Comparison of ENCODE assay signal across 23 cellular contexts in genomic region chr16:30357715-30358576, GRCh38. TPM values are rescaled to one million over a fixed set of nuclear protein-coding genes. Genes with fewer than 3 reads are reported as not detected.
A peak's percentile ranks its signal among the peaks of the same experiment; 100 is the strongest.
DNase-seq lines count a peak whose midpoint lies in the region; ATAC-seq, FAIRE-seq and TF ChIP-seq lines count a peak whose summit lies in the region.
"Had no signal": no experiment of that assay in that cellular context is flagged by ENCODE, and none has a peak within 500 bp of the region (broad histone marks: within the 10 kb centered on the region; RNA-seq: fewer than 3 reads in every experiment).

No MANE protein-coding gene starts in this region.

- POLR2A ChIA-PET in RWPE1 (lab: Yijun Ruan, JAX; ENCODE audit: low non-redundant PET) = no interaction called here

- peaks cover 10 to 25% of the 10 kb centered on the region in 2 donors for H3K4me1 ChIP-seq in kidney (ENCODE audit: control insufficient read depth in 1 of 2, insufficient read depth in 1 of 2, low read depth in 1 of 2, low read length in 2 of 2)

- DNase-seq in left ventricle myocardium superior = peak; percentile 28
- DNase-seq in left cardiac atrium = no peak
- DNase-seq in RWPE1 (ENCODE audit: low spot score) = no peak
- peak; percentile 67 for DNase-seq in kidney
- DNase-seq in type B pancreatic cell (ENCODE audit: extremely low spot score, unreplicated experiment) = no peak
- no peak for DNase-seq in SIG-M5 treated with dmso at 0.1 percent for 504 hours (lab: John Stamatoyannopoulos, UW; ENCODE audit: unreplicated experiment)
- DNase-seq: colonic mucosa; COR-L47; NCI-H1105 treated with DMSO at 0.1 percent for 48 hours; NCI-H2081 treated with DMSO at 0.1 percent for 48 hours; NCI-H446 treated with DMSO at 0.1 percent for 48 hours; RPMI8226; small intestine; stimulated activated CD4-positive, alpha-beta T cell treated with anti-CD3 and anti-CD28 coated beads, Interleukin-2, amount 100 ng/mL, for 48 hours; T1000 had no signal

- no peaks in the 10 kb centered on the region for H3K27me3 Mint-ChIP-seq in type B pancreatic cell
- H3K27me3 Mint-ChIP-seq: stimulated activated naive CD8-positive, alpha-beta T cell treated with anti-CD3 and anti-CD28 coated beads, Interleukin-15, Interleukin-2, amounts not matched to agents 100 ng/mL and 50 ng/mL, for 24 hours had no signal

- peaks cover 11% of the 10 kb centered on the region for H3K4me1 Mint-ChIP-seq in type B pancreatic cell (ENCODE audit: unreplicated experiment)

- CTCF ChIA-PET in RWPE1 (lab: Yijun Ruan, JAX) = interaction anchor here (0.6 kb wide), 1 partner anchor 285 kb away, joined by 4 read pairs; no protein-coding TSS in a partner anchor

- intact Hi-C loops in left ventricle myocardium superior (cut with micrococcal nuclease) = no loop called here
- intact Hi-C loops in left cardiac atrium (cut with DNase I) = loop anchor here in 1 of 2 donors (10.0 kb wide), 1 partner anchor 47 kb away; the partner anchor contains the start of gene ZNF771
- intact Hi-C loops in kidney (cut with DNase I) = no loop called here

- H3K9me3 ChIP-seq in kidney (ENCODE audit: control insufficient read depth in 1 of 2, low read length in 2 of 2) = no peaks in the 10 kb centered on the region
- H3K9me3 ChIP-seq: colonic mucosa, psoas muscle, upper lobe of left lung had no signal

- peak overlapping the region; percentile 25 for H3K27ac Mint-ChIP-seq in type B pancreatic cell
- H3K27ac Mint-ChIP-seq: neural progenitor cell had no signal

- no peak for TF ChIP-seq CTCF in RWPE1 (conservative IDR thresholded peaks at IDR 0.05; ENCODE audit: low read depth)
- no peak for TF ChIP-seq CTCF in kidney (IDR thresholded peaks at IDR 0.05; ENCODE audit: borderline replicate concordance, extremely low read depth, insufficient read depth)
- no peak for TF ChIP-seq CTCF in type B pancreatic cell (conservative IDR thresholded peaks at IDR 0.05)

- H3K36me3 Mint-ChIP-seq in type B pancreatic cell = peaks cover 13% of the 10 kb centered on the region

- H3K9me3 Mint-ChIP-seq in type B pancreatic cell = no peaks in the 10 kb centered on the region
- H3K9me3 Mint-ChIP-seq: neural progenitor cell; stimulated activated naive CD8-positive, alpha-beta T cell treated with anti-CD3 and anti-CD28 coated beads, Interleukin-15, Interleukin-2, amounts not matched to agents 100 ng/mL and 50 ng/mL, for 24 hours had no signal

- peaks cover 15 to 22% of the 10 kb centered on the region in 2 donors for H3K36me3 ChIP-seq in kidney (ENCODE audit: control insufficient read depth in 1 of 2, insufficient read depth in 2 of 2, low read length in 2 of 2)
- H3K36me3 ChIP-seq: colonic mucosa, neural progenitor cell had no signal

- FAIRE-seq in kidney (lab: Jason Lieb, UNC) = no peak
- FAIRE-seq: small intestine had no signal

- no peak overlapping the region for H3K4me3 Mint-ChIP-seq in type B pancreatic cell
- H3K4me3 Mint-ChIP-seq: stimulated activated naive CD8-positive, alpha-beta T cell treated with anti-CD3 and anti-CD28 coated beads, Interleukin-15, Interleukin-2, amounts not matched to agents 100 ng/mL and 50 ng/mL, for 24 hours had no signal

- no peak overlapping the region for H3K4me3 ChIP-seq in kidney (ENCODE audit: low read length in 2 of 2)
- H3K4me3 ChIP-seq: colonic mucosa, neural progenitor cell, psoas muscle, upper lobe of left lung had no signal

- no peak overlapping the region for H3K9ac ChIP-seq in kidney (ENCODE audit: low read length in 2 of 2)
- H3K9ac ChIP-seq: neural progenitor cell had no signal

- H3K27ac ChIP-seq in RWPE1 = peak overlapping the region; percentile 95
- no peak overlapping the region for H3K27ac ChIP-seq in kidney (ENCODE audit: low read depth in 2 of 2, low read length in 2 of 2)
- H3K27ac ChIP-seq: colonic mucosa, neural progenitor cell, psoas muscle had no signal

- ATAC-seq in left ventricle myocardium superior = no peak
- no peak for ATAC-seq in left cardiac atrium
- ATAC-seq in GM21381 (IDR thresholded peaks at IDR 0.05; ENCODE audit: unreplicated experiment) = no peak
- ATAC-seq: psoas muscle had no signal

RNA-seq across cellular contexts. Expression of gene CD2BP2, which starts 2.8 kb away (rescaled TPM):
- total RNA-seq in left ventricle myocardium superior (29.3 TPM), left cardiac atrium (10 to 100 TPM; 35.5 to 47.8 TPM), kidney (68.1 TPM), type B pancreatic cell (ENCODE audit: low replicate concordance) (64.6 and 68.9 TPM in 2 replicates)
- 61.8 TPM for polyA plus RNA-seq in kidney (ENCODE audit: insufficient read depth, low read depth, low replicate concordance)

RNA-seq across cellular contexts. Expression of gene TBC1D10B, which starts 12.3 kb away (rescaled TPM):
- 26.4 TPM for total RNA-seq in left ventricle myocardium superior
- 10 to 100 TPM; 23.4 to 30.5 TPM for total RNA-seq in left cardiac atrium
- total RNA-seq in kidney = 32.7 TPM
- polyA plus RNA-seq in kidney (ENCODE audit: insufficient read depth, low read depth, low replicate concordance) = 30.1 TPM
- 46.8 and 50.0 TPM in 2 replicates for total RNA-seq in type B pancreatic cell (ENCODE audit: low replicate concordance)

RNA-seq across cellular contexts. Expression of gene MYL11, which starts 16.7 kb away (rescaled TPM):
- total RNA-seq in left ventricle myocardium superior (not detected), left cardiac atrium (not detected), kidney (not detected), type B pancreatic cell (ENCODE audit: low replicate concordance) (10.4 and 21.7 TPM in 2 replicates)
- 2.3 TPM for polyA plus RNA-seq in kidney (ENCODE audit: insufficient read depth, low read depth, low replicate concordance)
- total RNA-seq: Daoy, fibroblast of lung had no signal
- polyA plus RNA-seq: liver had no signal

RNA-seq across cellular contexts. Expression of gene SEPTIN1, which starts 24.4 kb away (rescaled TPM):
- total RNA-seq in left ventricle myocardium superior = 2.5 TPM
- total RNA-seq in left cardiac atrium = 1 to 10 TPM; 2.0 to 3.4 TPM
- 12.8 TPM for total RNA-seq in kidney
- polyA plus RNA-seq in kidney (ENCODE audit: insufficient read depth, low read depth, low replicate concordance) = 5.0 TPM
- total RNA-seq in type B pancreatic cell (ENCODE audit: low replicate concordance) = 1.4 and 2.3 TPM in 2 replicates
- total RNA-seq: Daoy had no signal
- polyA plus RNA-seq: fibroblast of lung had no signal

RNA-seq across cellular contexts. Expression of gene ZNF48, which starts 37.3 kb away (rescaled TPM):
- 5.2 TPM for total RNA-seq in left ventricle myocardium superior
- 1 to 10 TPM; 5.4 to 6.4 TPM for total RNA-seq in left cardiac atrium
- 9.7 TPM for total RNA-seq in kidney
- 6.9 TPM for polyA plus RNA-seq in kidney (ENCODE audit: insufficient read depth, low read depth, low replicate concordance)
- 14.5 and 21.1 TPM in 2 replicates for total RNA-seq in type B pancreatic cell (ENCODE audit: low replicate concordance)

Comparison
In these comparisons a context has a peak if more than half of its experiments do, and no peak if none do; other contexts are left out.
1. DNase-seq: peak in left ventricle myocardium superior (single experiment) and kidney (single experiment); none in left cardiac atrium (single experiment), RWPE1 (single experiment), type B pancreatic cell (single experiment) and SIG-M5 treated with dmso at 0.1 percent for 504 hours (single experiment).